8 cellular contexts compared by ENCODE assay signal in the genomic region with DNA sequence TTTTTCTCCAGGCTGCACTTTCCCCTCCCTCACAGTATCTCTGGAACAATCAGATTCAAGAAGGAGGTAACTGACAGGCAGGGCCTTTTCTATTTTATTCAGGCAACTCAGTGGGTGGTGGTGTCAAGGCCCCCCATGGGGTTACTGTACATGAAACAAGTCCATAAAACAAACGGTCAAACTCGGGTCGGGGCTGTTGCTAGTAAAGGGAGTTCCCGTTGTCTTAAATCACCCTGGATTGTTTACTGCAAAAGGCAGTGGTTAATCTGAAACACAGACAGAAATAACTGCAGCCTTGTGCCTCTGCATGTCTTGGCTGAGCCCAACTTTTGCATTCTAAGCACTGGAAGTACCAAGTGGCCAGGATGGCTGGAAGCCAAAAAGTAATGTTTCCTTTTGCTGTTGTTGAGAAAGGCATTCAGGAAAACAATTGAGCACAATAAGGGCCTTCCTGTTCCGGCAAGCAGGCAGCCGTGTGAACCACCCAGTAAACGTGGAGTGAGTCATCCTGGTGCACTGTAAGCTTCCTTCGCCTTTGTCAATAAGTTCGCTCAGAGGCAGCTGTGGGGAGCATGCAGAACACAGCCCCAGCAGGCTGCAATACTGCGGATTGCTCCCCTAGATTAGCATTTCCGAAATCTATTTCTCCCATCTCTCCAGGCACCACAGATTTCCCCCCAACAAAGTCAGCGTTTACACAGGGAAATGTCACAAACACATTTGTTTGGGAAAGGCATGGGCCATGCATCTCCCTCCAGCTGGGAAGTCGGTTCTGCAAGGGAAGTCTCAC.
DNase-seq lines count a peak whose midpoint lies in the region; ATAC-seq and TF ChIP-seq lines count a peak whose summit lies in the region.

No MANE protein-coding gene starts in this region.

- H3K4me1 Mint-ChIP-seq in activated naive CD8-positive, alpha-beta T cell treated with anti-CD3 and anti-CD28 coated beads, Interleukin-2, amount 50 U/mL, for 24 hours: peaks cover 31% of the 10 kb centered on the region
- H3K4me1 Mint-ChIP-seq in Caco-2 (ENCODE audit: low read depth, unreplicated experiment): no peaks in the 10 kb centered on the region

- TF ChIP-seq CTCF in retinal pigment epithelial cell (conservative IDR thresholded peaks at IDR 0.05; ENCODE audit: low read depth, low read length) (no peak), Caco-2 (IDR thresholded peaks at IDR 0.05; ENCODE audit: insufficient read depth in 1 of 2, low read depth in 1 of 2, low read length in 1 of 2, severe bottlenecking in 1 of 2, unreplicated experiment in 1 of 2) (no peak)

- H3K9me3 ChIP-seq in Caco-2: no peaks in the 10 kb centered on the region

- H3K4me3 ChIP-seq in retinal pigment epithelial cell (ENCODE audit: low read length) (no peak overlapping the region), Caco-2 (ENCODE audit: low read depth, low read length) (no peak overlapping the region)

- H3K27me3 ChIP-seq in Caco-2 (replicated peaks; ENCODE audit: control insufficient read depth, insufficient read depth, low read length): no peaks in the 10 kb centered on the region

- no peaks in the 10 kb centered on the region for H3K36me3 ChIP-seq in Caco-2 (ENCODE audit: control insufficient read depth, insufficient read depth, low read length)

- H3K4me1 ChIP-seq in Caco-2: no peaks in the 10 kb centered on the region

- no peak overlapping the region for H3K4me3 Mint-ChIP-seq in activated naive CD8-positive, alpha-beta T cell treated with anti-CD3 and anti-CD28 coated beads, Interleukin-2, amount 50 U/mL, for 24 hours
- no peak overlapping the region for H3K4me3 Mint-ChIP-seq in Caco-2 (ENCODE audit: unreplicated experiment)

- H3K27ac Mint-ChIP-seq in activated naive CD8-positive, alpha-beta T cell treated with anti-CD3 and anti-CD28 coated beads, Interleukin-2, amount 50 U/mL, for 24 hours: peak overlapping the region; percentile 19
- no peak overlapping the region for H3K27ac Mint-ChIP-seq in Caco-2 (ENCODE audit: unreplicated experiment)

- H3K36me3 Mint-ChIP-seq in activated naive CD8-positive, alpha-beta T cell treated with anti-CD3 and anti-CD28 coated beads, Interleukin-2, amount 50 U/mL, for 24 hours (ENCODE audit: low read depth): peaks cover 9% of the 10 kb centered on the region
- H3K36me3 Mint-ChIP-seq in Caco-2 (ENCODE audit: insufficient read depth, unreplicated experiment): no peaks in the 10 kb centered on the region

- ATAC-seq in GM19397 (IDR thresholded peaks at IDR 0.05; ENCODE audit: unreplicated experiment): peak; percentile 80
- ATAC-seq in HG03442 (IDR thresholded peaks at IDR 0.05; ENCODE audit: unreplicated experiment): peak; percentile 90
- peak; percentile 89 for ATAC-seq in activated naive CD8-positive, alpha-beta T cell treated with anti-CD3 and anti-CD28 coated beads, Interleukin-2, amount 50 U/mL, for 24 hours
- peak; percentile 95 for ATAC-seq in left ventricle myocardium superior

- intact Hi-C loops in left ventricle myocardium superior (cut with micrococcal nuclease) (no loop called here), Caco-2 (cut with micrococcal nuclease; ENCODE audit: unreplicated experiment) (no loop called here)

- POLR2A ChIA-PET in Caco-2 (lab: Charles Lee): no interaction called here

- H3K27me3 Mint-ChIP-seq in activated naive CD8-positive, alpha-beta T cell treated with anti-CD3 and anti-CD28 coated beads, Interleukin-2, amount 50 U/mL, for 24 hours: no peaks in the 10 kb centered on the region
- no peaks in the 10 kb centered on the region for H3K27me3 Mint-ChIP-seq in Caco-2 (ENCODE audit: insufficient read depth, unreplicated experiment)

- peak; percentile 70 for DNase-seq in Ammon's horn (ENCODE audit: low spot score)
- DNase-seq in RPMI8226: peak; percentile 22
- DNase-seq in activated naive CD8-positive, alpha-beta T cell treated with anti-CD3 and anti-CD28 coated beads, Interleukin-2, amount 50 U/mL, for 24 hours: peak; percentile 25
- DNase-seq in left ventricle myocardium superior: peak; percentile 52
- peak; percentile 100 for DNase-seq in retinal pigment epithelial cell (ENCODE audit: low read depth)
- no peak for DNase-seq in Caco-2

- peaks cover 10% of the 10 kb centered on the region for H3K9me3 Mint-ChIP-seq in activated naive CD8-positive, alpha-beta T cell treated with anti-CD3 and anti-CD28 coated beads, Interleukin-2, amount 50 U/mL, for 24 hours
- H3K9me3 Mint-ChIP-seq in Caco-2 (ENCODE audit: unreplicated experiment): no peaks in the 10 kb centered on the region

- BruUV-seq in Caco-2 (replicated peaks; lab: Mats Ljungman, UMichigan): no TSS peak

- CTCF ChIA-PET in Caco-2 (lab: Charles Lee): no interaction called here

Comparison
In these comparisons a context has a peak if more than half of its experiments do, and no peak if none do; other contexts are left out.
1. DNase-seq: peak in Ammon's horn (single experiment), RPMI8226 (single experiment), activated naive CD8-positive, alpha-beta T cell treated with anti-CD3 and anti-CD28 coated beads, Interleukin-2, amount 50 U/mL, for 24 hours (single experiment), left ventricle myocardium superior (single experiment) and retinal pigment epithelial cell (single experiment); none in Caco-2 (0 of 2).
2. Peak in every context shown above with its lines, with median percentiles within 50 percentile points of each other: ATAC-seq.